ENCODE assay signal across 1 cellular context in the genomic region with DNA sequence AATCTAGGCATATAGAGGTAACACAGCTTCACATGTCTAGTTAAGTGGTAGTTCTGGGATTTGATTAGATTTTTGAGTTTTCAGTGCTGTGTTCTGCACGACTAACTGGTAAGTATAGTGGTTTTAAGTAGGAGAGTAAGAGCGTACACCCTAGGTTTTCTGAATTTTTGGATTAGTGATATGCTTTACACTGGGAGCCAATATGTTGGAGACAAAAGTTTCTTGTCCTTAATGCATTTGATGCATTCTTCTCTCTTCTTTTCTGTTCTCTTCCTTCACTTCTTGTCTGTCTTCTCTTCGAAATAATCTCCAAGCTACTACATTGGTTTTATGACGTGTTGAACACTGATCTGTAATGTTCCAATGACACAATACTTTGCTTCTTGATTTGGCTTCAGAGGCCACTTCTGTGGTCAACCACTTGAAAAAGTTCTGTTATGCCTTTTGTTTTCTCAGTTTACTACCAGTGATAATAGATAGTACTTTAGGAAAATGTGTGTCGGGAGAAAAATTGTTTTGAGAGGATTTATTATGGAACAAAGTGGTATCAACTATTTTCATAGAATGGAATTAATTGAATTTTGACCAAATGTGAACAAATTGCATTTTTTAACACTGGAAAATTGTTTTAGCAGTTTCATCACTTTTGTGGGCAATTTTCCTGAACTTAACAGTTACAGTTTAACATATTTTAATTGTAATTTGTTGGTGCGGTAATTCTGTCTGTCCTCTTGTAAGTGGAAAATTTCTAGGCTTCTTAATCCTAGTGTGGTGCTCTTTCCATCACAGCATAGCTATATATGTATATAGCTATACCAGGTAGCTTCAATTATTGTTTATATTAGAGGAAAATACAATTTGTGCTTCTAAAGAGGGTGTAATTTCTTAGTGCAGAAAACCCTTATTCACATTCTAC.
TF ChIP-seq lines count a peak whose summit lies in the region.

No MANE protein-coding gene starts in this region.

TF ChIP-seq in K562, 482 proteins besides CTCF, POLR2A, EP300 and RAD21 (continued from another document and continues in another):
- TF ChIP-seq, protein P1, sequence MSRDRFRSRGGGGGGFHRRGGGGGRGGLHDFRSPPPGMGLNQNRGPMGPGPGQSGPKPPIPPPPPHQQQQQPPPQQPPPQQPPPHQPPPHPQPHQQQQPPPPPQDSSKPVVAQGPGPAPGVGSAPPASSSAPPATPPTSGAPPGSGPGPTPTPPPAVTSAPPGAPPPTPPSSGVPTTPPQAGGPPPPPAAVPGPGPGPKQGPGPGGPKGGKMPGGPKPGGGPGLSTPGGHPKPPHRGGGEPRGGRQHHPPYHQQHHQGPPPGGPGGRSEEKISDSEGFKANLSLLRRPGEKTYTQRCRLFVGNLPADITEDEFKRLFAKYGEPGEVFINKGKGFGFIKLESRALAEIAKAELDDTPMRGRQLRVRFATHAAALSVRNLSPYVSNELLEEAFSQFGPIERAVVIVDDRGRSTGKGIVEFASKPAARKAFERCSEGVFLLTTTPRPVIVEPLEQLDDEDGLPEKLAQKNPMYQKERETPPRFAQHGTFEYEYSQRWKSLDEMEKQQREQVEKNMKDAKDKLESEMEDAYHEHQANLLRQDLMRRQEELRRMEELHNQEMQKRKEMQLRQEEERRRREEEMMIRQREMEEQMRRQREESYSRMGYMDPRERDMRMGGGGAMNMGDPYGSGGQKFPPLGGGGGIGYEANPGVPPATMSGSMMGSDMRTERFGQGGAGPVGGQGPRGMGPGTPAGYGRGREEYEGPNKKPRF (IDR thresholded peaks at IDR 0.05; ENCODE audit: low read depth, low read length) = no peak
- TF ChIP-seq, protein P2, sequence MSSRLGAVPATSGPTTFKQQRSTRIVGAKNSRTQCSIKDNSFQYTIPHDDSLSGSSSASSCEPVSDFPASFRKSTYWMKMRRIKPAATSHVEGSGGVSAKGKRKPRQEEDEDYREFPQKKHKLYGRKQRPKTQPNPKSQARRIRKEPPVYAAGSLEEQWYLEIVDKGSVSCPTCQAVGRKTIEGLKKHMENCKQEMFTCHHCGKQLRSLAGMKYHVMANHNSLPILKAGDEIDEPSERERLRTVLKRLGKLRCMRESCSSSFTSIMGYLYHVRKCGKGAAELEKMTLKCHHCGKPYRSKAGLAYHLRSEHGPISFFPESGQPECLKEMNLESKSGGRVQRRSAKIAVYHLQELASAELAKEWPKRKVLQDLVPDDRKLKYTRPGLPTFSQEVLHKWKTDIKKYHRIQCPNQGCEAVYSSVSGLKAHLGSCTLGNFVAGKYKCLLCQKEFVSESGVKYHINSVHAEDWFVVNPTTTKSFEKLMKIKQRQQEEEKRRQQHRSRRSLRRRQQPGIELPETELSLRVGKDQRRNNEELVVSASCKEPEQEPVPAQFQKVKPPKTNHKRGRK (tag; IDR thresholded peaks at IDR 0.05) = no peak
- TF ChIP-seq KDM5B (IDR thresholded peaks at IDR 0.05; ENCODE audit: insufficient replicate concordance, low read depth, low read length) (peak; percentile 42), CREB1 (IDR thresholded peaks at IDR 0.05) (peak; percentile 57; the same call in 1 of the 2 replicates), CREB1 (CRISPR knock-in tag; IDR thresholded peaks at IDR 0.05) (peak; percentile 27; the same call in 1 of the 2 replicates), ZNF41 (CRISPR knock-in tag; conservative IDR thresholded peaks at IDR 0.05) (no peak), NBN (IDR thresholded peaks at IDR 0.05; ENCODE audit: low read depth) (0 out of 2 replicates have a peak, but pooled peaks have one; percentile 38), CCNT2 (IDR thresholded peaks at IDR 0.05; ENCODE audit: borderline replicate concordance, extremely low read depth, insufficient read length, low read depth, low read length) (no peak), GTF2E2 (tag; IDR thresholded peaks at IDR 0.05) (no peak), ZNF551 (CRISPR knock-in tag; IDR thresholded peaks at IDR 0.05) (no peak), BHLHE40 (IDR thresholded peaks at IDR 0.05; ENCODE audit: low read length) (no peak), TAF9B (IDR thresholded peaks at IDR 0.05; ENCODE audit: partially characterized antibody) (peak; percentile 4), CREM (IDR thresholded peaks at IDR 0.05; ENCODE audit: low read depth) (peak; percentile 79), ZNF175 (CRISPR knock-in tag; IDR thresholded peaks at IDR 0.05; ENCODE audit: low read depth) (no peak), NFXL1 (CRISPR knock-in tag; IDR thresholded peaks at IDR 0.05) (no peak), SREBF2 (CRISPR knock-in tag; IDR thresholded peaks at IDR 0.05) (no peak), ZSCAN32 (CRISPR knock-in tag; IDR thresholded peaks at IDR 0.05) (no peak), FOXM1 (IDR thresholded peaks at IDR 0.05; ENCODE audit: low read depth) (no peak), FOXM1 (CRISPR knock-in tag; IDR thresholded peaks at IDR 0.05; ENCODE audit: low read depth) (no peak), SMARCE1 (IDR thresholded peaks at IDR 0.05) (0 out of 2 replicates have a peak, but pooled peaks have one; percentile 11), POLR2H (tag; IDR thresholded peaks at IDR 0.05; ENCODE audit: low read depth) (no peak), CEBPB (tag; IDR thresholded peaks at IDR 0.05) (0 out of 2 replicates have a peak, but pooled peaks have one; percentile 43), ZNF780A (CRISPR knock-in tag; IDR thresholded peaks at IDR 0.05) (no peak), KDM1A (IDR thresholded peaks at IDR 0.05) (peak; percentile 23 to 24; a peak in 1 of 4 replicates), MTA2 (IDR thresholded peaks at IDR 0.05; ENCODE audit: low read depth) (no peak), TEAD1 (CRISPR knock-in tag; IDR thresholded peaks at IDR 0.05) (no peak), CBFA2T2 (conservative IDR thresholded peaks at IDR 0.05) (no peak), PRPF4 (IDR thresholded peaks at IDR 0.05; ENCODE audit: insufficient read depth, low read depth, low read length, poor library complexity, severe bottlenecking) (no peak), TARDBP (IDR thresholded peaks at IDR 0.05) (no peak), ZNF140 (CRISPR knock-in tag; IDR thresholded peaks at IDR 0.05) (no peak), MAFG (tag; conservative IDR thresholded peaks at IDR 0.05) (no peak), HDAC1 (IDR thresholded peaks at IDR 0.05) (peak in 1 of 2 experiments; percentile 68; a peak in 2 of 4 replicates), DPF2 (IDR thresholded peaks at IDR 0.05) (no peak), MCM5 (IDR thresholded peaks at IDR 0.05; ENCODE audit: low read depth) (no peak), NCOR1 (IDR thresholded peaks at IDR 0.05) (no peak), EZH2 (IDR thresholded peaks at IDR 0.05; ENCODE audit: borderline replicate concordance, low read depth, low read length) (no peak), CREBBP (IDR thresholded peaks at IDR 0.05; ENCODE audit: low read depth, low read length) (no peak), SOX6 (IDR thresholded peaks at IDR 0.05) (peak; percentile 78)
- TF ChIP-seq, protein P3, sequence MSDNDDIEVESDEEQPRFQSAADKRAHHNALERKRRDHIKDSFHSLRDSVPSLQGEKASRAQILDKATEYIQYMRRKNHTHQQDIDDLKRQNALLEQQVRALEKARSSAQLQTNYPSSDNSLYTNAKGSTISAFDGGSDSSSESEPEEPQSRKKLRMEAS (CRISPR knock-in tag; IDR thresholded peaks at IDR 0.05) = no peak
- TF ChIP-seq, protein P4, sequence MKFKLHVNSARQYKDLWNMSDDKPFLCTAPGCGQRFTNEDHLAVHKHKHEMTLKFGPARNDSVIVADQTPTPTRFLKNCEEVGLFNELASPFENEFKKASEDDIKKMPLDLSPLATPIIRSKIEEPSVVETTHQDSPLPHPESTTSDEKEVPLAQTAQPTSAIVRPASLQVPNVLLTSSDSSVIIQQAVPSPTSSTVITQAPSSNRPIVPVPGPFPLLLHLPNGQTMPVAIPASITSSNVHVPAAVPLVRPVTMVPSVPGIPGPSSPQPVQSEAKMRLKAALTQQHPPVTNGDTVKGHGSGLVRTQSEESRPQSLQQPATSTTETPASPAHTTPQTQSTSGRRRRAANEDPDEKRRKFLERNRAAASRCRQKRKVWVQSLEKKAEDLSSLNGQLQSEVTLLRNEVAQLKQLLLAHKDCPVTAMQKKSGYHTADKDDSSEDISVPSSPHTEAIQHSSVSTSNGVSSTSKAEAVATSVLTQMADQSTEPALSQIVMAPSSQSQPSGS (CRISPR knock-in tag; IDR thresholded peaks at IDR 0.05) = no peak
- TF ChIP-seq, protein P5, sequence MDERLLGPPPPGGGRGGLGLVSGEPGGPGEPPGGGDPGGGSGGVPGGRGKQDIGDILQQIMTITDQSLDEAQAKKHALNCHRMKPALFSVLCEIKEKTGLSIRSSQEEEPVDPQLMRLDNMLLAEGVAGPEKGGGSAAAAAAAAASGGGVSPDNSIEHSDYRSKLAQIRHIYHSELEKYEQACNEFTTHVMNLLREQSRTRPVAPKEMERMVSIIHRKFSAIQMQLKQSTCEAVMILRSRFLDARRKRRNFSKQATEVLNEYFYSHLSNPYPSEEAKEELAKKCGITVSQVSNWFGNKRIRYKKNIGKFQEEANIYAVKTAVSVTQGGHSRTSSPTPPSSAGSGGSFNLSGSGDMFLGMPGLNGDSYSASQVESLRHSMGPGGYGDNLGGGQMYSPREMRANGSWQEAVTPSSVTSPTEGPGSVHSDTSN (CRISPR knock-in tag; IDR thresholded peaks at IDR 0.05; ENCODE audit: low read depth) = no peak
- TF ChIP-seq, protein P5 (tag; conservative IDR thresholded peaks at IDR 0.05; ENCODE audit: low read depth) = peak; percentile 13; the same call in 1 of the 2 replicates
- TF ChIP-seq, protein P6, sequence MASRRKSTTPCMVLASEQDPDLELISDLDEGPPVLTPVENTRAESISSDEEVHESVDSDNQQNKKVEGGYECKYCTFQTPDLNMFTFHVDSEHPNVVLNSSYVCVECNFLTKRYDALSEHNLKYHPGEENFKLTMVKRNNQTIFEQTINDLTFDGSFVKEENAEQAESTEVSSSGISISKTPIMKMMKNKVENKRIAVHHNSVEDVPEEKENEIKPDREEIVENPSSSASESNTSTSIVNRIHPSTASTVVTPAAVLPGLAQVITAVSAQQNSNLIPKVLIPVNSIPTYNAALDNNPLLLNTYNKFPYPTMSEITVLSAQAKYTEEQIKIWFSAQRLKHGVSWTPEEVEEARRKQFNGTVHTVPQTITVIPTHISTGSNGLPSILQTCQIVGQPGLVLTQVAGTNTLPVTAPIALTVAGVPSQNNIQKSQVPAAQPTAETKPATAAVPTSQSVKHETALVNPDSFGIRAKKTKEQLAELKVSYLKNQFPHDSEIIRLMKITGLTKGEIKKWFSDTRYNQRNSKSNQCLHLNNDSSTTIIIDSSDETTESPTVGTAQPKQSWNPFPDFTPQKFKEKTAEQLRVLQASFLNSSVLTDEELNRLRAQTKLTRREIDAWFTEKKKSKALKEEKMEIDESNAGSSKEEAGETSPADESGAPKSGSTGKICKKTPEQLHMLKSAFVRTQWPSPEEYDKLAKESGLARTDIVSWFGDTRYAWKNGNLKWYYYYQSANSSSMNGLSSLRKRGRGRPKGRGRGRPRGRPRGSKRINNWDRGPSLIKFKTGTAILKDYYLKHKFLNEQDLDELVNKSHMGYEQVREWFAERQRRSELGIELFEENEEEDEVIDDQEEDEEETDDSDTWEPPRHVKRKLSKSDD (conservative IDR thresholded peaks at IDR 0.05; ENCODE audit: low read length) = no peak
- TF ChIP-seq, protein P7, sequence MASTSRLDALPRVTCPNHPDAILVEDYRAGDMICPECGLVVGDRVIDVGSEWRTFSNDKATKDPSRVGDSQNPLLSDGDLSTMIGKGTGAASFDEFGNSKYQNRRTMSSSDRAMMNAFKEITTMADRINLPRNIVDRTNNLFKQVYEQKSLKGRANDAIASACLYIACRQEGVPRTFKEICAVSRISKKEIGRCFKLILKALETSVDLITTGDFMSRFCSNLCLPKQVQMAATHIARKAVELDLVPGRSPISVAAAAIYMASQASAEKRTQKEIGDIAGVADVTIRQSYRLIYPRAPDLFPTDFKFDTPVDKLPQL (IDR thresholded peaks at IDR 0.05; ENCODE audit: extremely low read depth, insufficient read length) = no peak
- TF ChIP-seq, protein P8, sequence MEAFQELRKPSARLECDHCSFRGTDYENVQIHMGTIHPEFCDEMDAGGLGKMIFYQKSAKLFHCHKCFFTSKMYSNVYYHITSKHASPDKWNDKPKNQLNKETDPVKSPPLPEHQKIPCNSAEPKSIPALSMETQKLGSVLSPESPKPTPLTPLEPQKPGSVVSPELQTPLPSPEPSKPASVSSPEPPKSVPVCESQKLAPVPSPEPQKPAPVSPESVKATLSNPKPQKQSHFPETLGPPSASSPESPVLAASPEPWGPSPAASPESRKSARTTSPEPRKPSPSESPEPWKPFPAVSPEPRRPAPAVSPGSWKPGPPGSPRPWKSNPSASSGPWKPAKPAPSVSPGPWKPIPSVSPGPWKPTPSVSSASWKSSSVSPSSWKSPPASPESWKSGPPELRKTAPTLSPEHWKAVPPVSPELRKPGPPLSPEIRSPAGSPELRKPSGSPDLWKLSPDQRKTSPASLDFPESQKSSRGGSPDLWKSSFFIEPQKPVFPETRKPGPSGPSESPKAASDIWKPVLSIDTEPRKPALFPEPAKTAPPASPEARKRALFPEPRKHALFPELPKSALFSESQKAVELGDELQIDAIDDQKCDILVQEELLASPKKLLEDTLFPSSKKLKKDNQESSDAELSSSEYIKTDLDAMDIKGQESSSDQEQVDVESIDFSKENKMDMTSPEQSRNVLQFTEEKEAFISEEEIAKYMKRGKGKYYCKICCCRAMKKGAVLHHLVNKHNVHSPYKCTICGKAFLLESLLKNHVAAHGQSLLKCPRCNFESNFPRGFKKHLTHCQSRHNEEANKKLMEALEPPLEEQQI (IDR thresholded peaks at IDR 0.05) = no peak
- TF ChIP-seq, protein P9, sequence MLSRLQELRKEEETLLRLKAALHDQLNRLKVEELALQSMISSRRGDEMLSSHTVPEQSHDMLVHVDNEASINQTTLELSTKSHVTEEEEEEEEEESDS (CRISPR knock-in tag; IDR thresholded peaks at IDR 0.05) = no peak
- TF ChIP-seq, protein P10, sequence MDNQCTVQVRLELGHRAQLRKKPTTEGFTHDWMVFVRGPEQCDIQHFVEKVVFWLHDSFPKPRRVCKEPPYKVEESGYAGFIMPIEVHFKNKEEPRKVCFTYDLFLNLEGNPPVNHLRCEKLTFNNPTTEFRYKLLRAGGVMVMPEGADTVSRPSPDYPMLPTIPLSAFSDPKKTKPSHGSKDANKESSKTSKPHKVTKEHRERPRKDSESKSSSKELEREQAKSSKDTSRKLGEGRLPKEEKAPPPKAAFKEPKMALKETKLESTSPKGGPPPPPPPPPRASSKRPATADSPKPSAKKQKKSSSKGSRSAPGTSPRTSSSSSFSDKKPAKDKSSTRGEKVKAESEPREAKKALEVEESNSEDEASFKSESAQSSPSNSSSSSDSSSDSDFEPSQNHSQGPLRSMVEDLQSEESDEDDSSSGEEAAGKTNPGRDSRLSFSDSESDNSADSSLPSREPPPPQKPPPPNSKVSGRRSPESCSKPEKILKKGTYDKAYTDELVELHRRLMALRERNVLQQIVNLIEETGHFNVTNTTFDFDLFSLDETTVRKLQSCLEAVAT (IDR thresholded peaks at IDR 0.05) = peak; percentile 60 to 87
